Comparison of ENCODE assay signal across 29 cellular contexts in the genomic region with DNA sequence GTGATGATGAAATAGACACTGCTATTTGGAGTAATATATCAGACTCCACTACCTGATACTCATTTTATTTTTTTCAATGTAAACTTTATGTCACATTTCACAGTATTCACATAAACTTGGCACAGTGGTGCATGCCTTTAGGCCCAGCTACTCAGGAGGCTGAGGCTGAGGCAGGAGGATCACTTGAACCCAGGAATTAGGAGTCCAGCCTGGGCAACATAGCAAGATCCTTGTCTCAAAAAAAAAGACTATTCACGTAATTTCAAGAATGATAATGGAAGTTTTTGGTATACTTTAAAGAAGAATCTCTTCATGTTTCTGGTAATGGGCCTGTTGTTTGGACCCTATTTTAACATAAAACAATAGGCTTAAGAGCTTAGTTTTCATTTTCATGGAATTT.
"Had no signal": no experiment of that assay in that cellular context is flagged by ENCODE, and none has a peak within 500 bp of the region (broad histone marks: within the 10 kb centered on the region; RNA-seq: fewer than 3 reads in every experiment).

No MANE protein-coding gene starts in this region.

- H3K9me3 ChIP-seq: stomach, suprapubic skin, testis, thoracic aorta, thyroid gland, tibial artery, tibial nerve, transverse colon, upper lobe of left lung, upper lobe of right lung, uterus, vagina had no signal

- H3K36me3 ChIP-seq: uterus had no signal

- H3K4me3 ChIP-seq: stomach, suprapubic skin, testis, thoracic aorta, thyroid gland, tibial artery, tibial nerve, transverse colon, upper lobe of left lung, upper lobe of right lung, uterus, vagina had no signal

- H3K9me3 Mint-ChIP-seq: stimulated activated effector memory CD8-positive, alpha-beta T cell treated with anti-CD3 and anti-CD28 coated beads, Interleukin-12 subunit alpha, Interleukin-12 subunit beta, amount 100 ng/mL, for 72 hours; stimulated activated memory B cell treated with anti-CD40 and anti-IgM and Interleukin-4, amounts not matched to agents 10 μg/mL and 1 μg/mL and 100 μg/mL, for 72 hours; stimulated activated naive B cell treated with anti-CD40 and anti-IgM and Interleukin-4, amounts not matched to agents 10 μg/mL and 1 μg/mL and 100 μg/mL, for 72 hours; stimulated activated naive CD8-positive, alpha-beta T cell treated with anti-CD3 and anti-CD28 coated beads, Interleukin-15, amount 100 ng/mL, for 72 hours; stimulated activated naive CD8-positive, alpha-beta T cell treated with anti-CD3 and anti-CD28 coated beads, Interleukin-15, Interleukin-2, amounts not matched to agents 100 ng/mL and 50 ng/mL, for 24 hours; type B pancreatic cell had no signal

- H3K27ac Mint-ChIP-seq: stimulated activated effector memory CD8-positive, alpha-beta T cell treated with anti-CD3 and anti-CD28 coated beads, Interleukin-12 subunit alpha, Interleukin-12 subunit beta, amount 100 ng/mL, for 72 hours; stimulated activated memory B cell treated with anti-CD40 and anti-IgM and Interleukin-4, amounts not matched to agents 10 μg/mL and 1 μg/mL and 100 μg/mL, for 72 hours; stimulated activated naive B cell treated with anti-CD40 and anti-IgM and Interleukin-4, amounts not matched to agents 10 μg/mL and 1 μg/mL and 100 μg/mL, for 72 hours; stimulated activated naive CD8-positive, alpha-beta T cell treated with anti-CD3 and anti-CD28 coated beads, Interleukin-15, amount 100 ng/mL, for 72 hours; stimulated activated naive CD8-positive, alpha-beta T cell treated with anti-CD3 and anti-CD28 coated beads, Interleukin-15, Interleukin-2, amounts not matched to agents 100 ng/mL and 50 ng/mL, for 24 hours; type B pancreatic cell had no signal

- FAIRE-seq: urothelium cell line had no signal

- DNase-seq: stimulated activated CD4-positive, alpha-beta T cell treated with anti-CD3 and anti-CD28 coated beads, Interleukin-2, amount 100 ng/mL, for 48 hours; stimulated activated CD4-positive, alpha-beta T cell treated with anti-CD3 and anti-CD28 coated beads, Interleukin-4, amount 100 ng/mL, for 1 hour; stimulated activated CD4-positive, alpha-beta T cell treated with anti-CD3 and anti-CD28 coated beads, Interleukin-4, amount 100 ng/mL, for 24 hours; stimulated activated CD4-positive, alpha-beta T cell treated with anti-CD3 and anti-CD28 coated beads, Interleukin-4, amount 100 ng/mL, for 4 hours; stimulated activated CD8-positive, alpha-beta memory T cell treated with anti-CD3 and anti-CD28 coated beads, Interleukin-4, amount 100 ng/mL, for 48 hours; stimulated activated naive B cell treated with anti-CD40 and anti-IgM and Interleukin-4, amounts not matched to agents 10 μg/mL and 1 μg/mL and 100 μg/mL, for 72 hours; stimulated activated naive CD4-positive, alpha-beta T cell; stimulated activated naive CD4-positive, alpha-beta T cell treated with Interleukin-2 at 50 U/mL for 16 hours; stimulated activated naive CD8-positive, alpha-beta T cell treated with anti-CD3 and anti-CD28 coated beads, Interleukin-15, amount 100 ng/mL, for 72 hours; stimulated activated naive CD8-positive, alpha-beta T cell treated with anti-CD3 and anti-CD28 coated beads, Interleukin-15, Interleukin-2, amounts not matched to agents 100 U/mL and 50 U/mL, for 24 hours; stomach; substantia nigra; testis; thyroid gland; tibial artery; transverse colon; trophoblast cell; upper lobe of left lung; upper lobe of right lung; uterus had no signal

- H3K4me1 ChIP-seq: stomach, suprapubic skin, testis, thyroid gland, tibial artery, tibial nerve, transverse colon, upper lobe of left lung, upper lobe of right lung, uterus, vagina had no signal

- H3K27me3 Mint-ChIP-seq: stimulated activated memory B cell treated with anti-CD40 and anti-IgM and Interleukin-4, amounts not matched to agents 10 μg/mL and 1 μg/mL and 100 μg/mL, for 72 hours; stimulated activated naive B cell treated with anti-CD40 and anti-IgM and Interleukin-4, amounts not matched to agents 10 μg/mL and 1 μg/mL and 100 μg/mL, for 72 hours; stimulated activated naive CD8-positive, alpha-beta T cell treated with anti-CD3 and anti-CD28 coated beads, Interleukin-15, amount 100 ng/mL, for 72 hours; stimulated activated naive CD8-positive, alpha-beta T cell treated with anti-CD3 and anti-CD28 coated beads, Interleukin-15, Interleukin-2, amounts not matched to agents 100 ng/mL and 50 ng/mL, for 24 hours; type B pancreatic cell had no signal

- H3K4me1 Mint-ChIP-seq: stimulated activated effector memory CD8-positive, alpha-beta T cell treated with anti-CD3 and anti-CD28 coated beads, Interleukin-12 subunit alpha, Interleukin-12 subunit beta, amount 100 ng/mL, for 72 hours; stimulated activated memory B cell treated with anti-CD40 and anti-IgM and Interleukin-4, amounts not matched to agents 10 μg/mL and 1 μg/mL and 100 μg/mL, for 72 hours; stimulated activated naive B cell treated with anti-CD40 and anti-IgM and Interleukin-4, amounts not matched to agents 10 μg/mL and 1 μg/mL and 100 μg/mL, for 72 hours; stimulated activated naive CD8-positive, alpha-beta T cell treated with anti-CD3 and anti-CD28 coated beads, Interleukin-15, amount 100 ng/mL, for 72 hours had no signal

- H3K27ac ChIP-seq: stomach, suprapubic skin, testis, thoracic aorta, thyroid gland, tibial artery, tibial nerve, transverse colon, upper lobe of left lung, upper lobe of right lung, uterus, vagina had no signal

- ATAC-seq: stimulated activated effector memory CD8-positive, alpha-beta T cell treated with anti-CD3 and anti-CD28 coated beads, Interleukin-12 subunit alpha, Interleukin-12 subunit beta, amount 100 ng/mL, for 72 hours; stimulated activated memory B cell treated with anti-CD40 and anti-IgM and Interleukin-4, amounts not matched to agents 10 μg/mL and 1 μg/mL and 100 μg/mL, for 72 hours; stimulated activated naive B cell treated with anti-CD40 and anti-IgM and Interleukin-4, amounts not matched to agents 10 μg/mL and 1 μg/mL and 100 μg/mL, for 72 hours; stimulated activated naive CD8-positive, alpha-beta T cell treated with anti-CD3 and anti-CD28 coated beads, Interleukin-15, amount 100 ng/mL, for 72 hours; stimulated activated naive CD8-positive, alpha-beta T cell treated with anti-CD3 and anti-CD28 coated beads, Interleukin-15, Interleukin-2, amounts not matched to agents 100 U/mL and 50 U/mL, for 24 hours; upper lobe of right lung had no signal

- H3K27me3 ChIP-seq: stomach, suprapubic skin, testis, thyroid gland, tibial artery, tibial nerve, transverse colon, upper lobe of left lung, upper lobe of right lung, uterus, vagina had no signal

- H3K4me3 Mint-ChIP-seq: stimulated activated effector memory CD8-positive, alpha-beta T cell treated with anti-CD3 and anti-CD28 coated beads, Interleukin-12 subunit alpha, Interleukin-12 subunit beta, amount 100 ng/mL, for 72 hours; stimulated activated memory B cell treated with anti-CD40 and anti-IgM and Interleukin-4, amounts not matched to agents 10 μg/mL and 1 μg/mL and 100 μg/mL, for 72 hours; stimulated activated naive B cell treated with anti-CD40 and anti-IgM and Interleukin-4, amounts not matched to agents 10 μg/mL and 1 μg/mL and 100 μg/mL, for 72 hours; stimulated activated naive CD8-positive, alpha-beta T cell treated with anti-CD3 and anti-CD28 coated beads, Interleukin-15, amount 100 ng/mL, for 72 hours; stimulated activated naive CD8-positive, alpha-beta T cell treated with anti-CD3 and anti-CD28 coated beads, Interleukin-15, Interleukin-2, amounts not matched to agents 100 ng/mL and 50 ng/mL, for 24 hours; type B pancreatic cell had no signal
